1 cellular context compared by ENCODE assay signal in the genomic region with DNA sequence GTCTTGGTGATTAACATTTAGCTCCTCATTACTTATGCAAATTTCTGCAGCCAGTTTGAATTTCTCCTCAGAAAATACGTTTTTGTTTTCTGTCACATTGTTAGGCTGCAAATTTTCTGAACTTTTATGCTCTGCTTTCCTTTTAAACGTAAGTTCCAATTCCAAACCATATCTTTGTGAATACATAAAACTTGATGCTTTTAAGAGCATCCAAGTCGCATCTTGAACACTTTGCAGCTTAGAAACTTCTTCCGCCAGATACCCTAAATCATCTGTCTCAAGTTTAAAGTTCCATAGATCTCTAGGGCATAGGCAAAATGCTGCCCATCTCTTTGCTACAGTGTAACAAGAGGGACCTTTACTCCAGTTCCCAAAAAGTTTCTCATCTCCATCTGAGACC.
DNase-seq lines count a peak whose midpoint lies in the region; ATAC-seq, FAIRE-seq and TF ChIP-seq lines count a peak whose summit lies in the region.
"Not testable (repeated sequence)": the region's sequence is repeated elsewhere in the genome, so short reads cannot be mapped to it uniquely, and the experiment has no call there.

No MANE protein-coding gene starts in this region.

- not testable (repeated sequence) for H3K9ac ChIP-seq in HepG2 (ENCODE audit: insufficient read depth, low read depth, low read length)

- not testable (repeated sequence) for H4K20me1 ChIP-seq in HepG2 (ENCODE audit: insufficient read depth, low read length)

- CTCF ChIA-PET in HepG2 (lab: Yijun Ruan, JAX; ENCODE audit: low intra/inter-chr PET ratio, low total read pairs), result not testable (repeated sequence)

- not testable (repeated sequence) for FAIRE-seq in HepG2 (lab: Jason Lieb, UNC)

- H3K4me3 ChIP-seq in HepG2 (replicated peaks in 1 of 3; ENCODE audit: insufficient read depth in 1 of 3, low read depth in 2 of 3, low read length in 3 of 3), result not testable (repeated sequence)

- not testable (repeated sequence) for H2AFZ ChIP-seq in HepG2 (ENCODE audit: low read length)

- WGBS in HepG2 (ENCODE audit: low lambda C conversion rate), result 40% methylated on average over 4 of the region's 4 CpGs

- not testable (repeated sequence) for H3K4me1 ChIP-seq in HepG2 (ENCODE audit: insufficient read depth, low read length)

- in situ Hi-C loops in HepG2 (cut with HindIII; ENCODE audit: extremely low pct_ligation_motif_present, low pct_unique_long_range_greater_than_20kb), result not testable (repeated sequence)

- TF ChIP-seq POLR2A in HepG2 (IDR thresholded peaks at IDR 0.05; ENCODE audit: insufficient read depth in 1 of 2, low read depth in 2 of 2, low read length in 2 of 2), result not testable (repeated sequence)

- H3K9me3 ChIP-seq in HepG2 (ENCODE audit: low read length), result peaks cover 34% of the 10 kb centered on the region

- H3K79me2 ChIP-seq in HepG2 (ENCODE audit: insufficient read depth, low read length), result not testable (repeated sequence)

- not testable (repeated sequence) for TF ChIP-seq RAD21 in HepG2 (CRISPR knock-in tag; IDR thresholded peaks at IDR 0.05)

- H3K27ac ChIP-seq in HepG2 (ENCODE audit: extremely low read length, insufficient read depth, low read length), result not testable (repeated sequence)

- POLR2A ChIA-PET in HepG2 (lab: Yijun Ruan, JAX), result not testable (repeated sequence)

- not testable (repeated sequence) for ATAC-seq in HepG2

- not testable (repeated sequence) for BruUV-seq in HepG2 (replicated peaks; lab: Mats Ljungman, UMichigan)

- not testable (repeated sequence) for TF ChIP-seq CTCF in HepG2 (CRISPR knock-in tag; IDR thresholded peaks at IDR 0.05)

- not testable (repeated sequence) for DNase-seq in HepG2 (ENCODE audit: low spot score)

- not testable (repeated sequence) for H3K27me3 ChIP-seq in HepG2 (ENCODE audit: control insufficient read depth in 1 of 2, insufficient read depth in 2 of 2, low read length in 2 of 2)

- intact Hi-C loops in HepG2 (cut with micrococcal nuclease; ENCODE audit: unreplicated experiment), result not testable (repeated sequence)

- not testable (repeated sequence) for TF ChIP-seq EP300 in HepG2 (IDR thresholded peaks at IDR 0.05; ENCODE audit: low read depth in 2 of 2, low read length in 2 of 2); HepG2 (CRISPR knock-in tag; IDR thresholded peaks at IDR 0.05; ENCODE audit: borderline replicate concordance)

- not testable (repeated sequence) for H3K36me3 ChIP-seq in HepG2 (replicated peaks in 1 of 2; ENCODE audit: control insufficient read depth in 1 of 2, insufficient read depth in 2 of 2, low read length in 2 of 2)

- H3K4me2 ChIP-seq in HepG2 (ENCODE audit: low read depth, low read length), result not testable (repeated sequence)

TF ChIP-seq in HepG2, 621 proteins besides CTCF, POLR2A, EP300 and RAD21:
- TF ChIP-seq ZNF841 (CRISPR knock-in tag; IDR thresholded peaks at IDR 0.05; ENCODE audit: borderline replicate concordance), result peak; percentile 93
TF ChIP-seq in HepG2: peak in this region for 1; not testable (repeated sequence) for 620.
